ENCODE assay signal across 33 cellular contexts in genomic region chr19:50791594-50792245, GRCh38. TPM values are rescaled to one million over a fixed set of nuclear protein-coding genes. Genes with fewer than 3 reads are reported as not detected.
DNase-seq lines count a peak whose midpoint lies in the region; ATAC-seq and TF ChIP-seq lines count a peak whose summit lies in the region.
"Had no signal": no experiment of that assay in that cellular context is flagged by ENCODE, and none has a peak within 500 bp of the region (broad histone marks: within the 10 kb centered on the region; RNA-seq: fewer than 3 reads in every experiment).

No MANE protein-coding gene starts in this region.

- TF ChIP-seq CTCF in PC-3 (conservative IDR thresholded peaks at IDR 0.05; ENCODE audit: low read depth, low read length): no peak
- TF ChIP-seq CTCF in chondrocyte (IDR thresholded peaks at IDR 0.05): no peak

- peak; percentile 0 for ATAC-seq in stimulated activated naive CD8-positive, alpha-beta T cell treated with anti-CD3 and anti-CD28 coated beads, Interleukin-15, amount 100 ng/mL, for 72 hours
- no peak for ATAC-seq in stimulated activated naive CD8-positive, alpha-beta T cell treated with anti-CD3 and anti-CD28 coated beads, Interleukin-15, Interleukin-2, amounts not matched to agents 100 U/mL and 50 U/mL, for 24 hours
- 0 out of 2 replicates have a peak, but pooled peaks have one; percentile 2 for ATAC-seq in PC-3
- no peak for ATAC-seq in GM18519 (IDR thresholded peaks at IDR 0.05; ENCODE audit: low FRiP score, unreplicated experiment)
- ATAC-seq: esophagus mucosa, left lung, T-cell had no signal

- no peak overlapping the region for H3K27ac Mint-ChIP-seq in stimulated activated naive CD8-positive, alpha-beta T cell treated with anti-CD3 and anti-CD28 coated beads, Interleukin-15, amount 100 ng/mL, for 72 hours
- peak overlapping the region; percentile 41 for H3K27ac Mint-ChIP-seq in chondrocyte (ENCODE audit: unreplicated experiment)
- H3K27ac Mint-ChIP-seq: activated naive CD4-positive, alpha-beta T cell treated with anti-CD3 and anti-CD28 coated beads, Interleukin-2, amount 10 ng/mL, durations not matched to agents 7 days and 5 days; activated T-helper 1 cell treated with anti-CD3 and anti-CD28 coated beads, Interleukin-12 subunit alpha, Interleukin-12 subunit beta, Interleukin-2, Interleukin-4 antibody, amounts not matched to agents 30 ng/mL and 10 ng/mL and 1 ng/mL, durations not matched to agents 14 hours and 24 hours and 36 hours; dendritic cell treated with granulocyte-macrophage colony-stimulating factor and Interleukin-4, amounts not matched to agents 40 ng/mL and 50 ng/mL, for 4 days; memory B cell; T-cell had no signal

- peaks cover 13% of the 10 kb centered on the region for H4K20me1 ChIP-seq in PC-3 (ENCODE audit: low read length)

- no peaks in the 10 kb centered on the region for H3K9me3 Mint-ChIP-seq in stimulated activated naive CD8-positive, alpha-beta T cell treated with anti-CD3 and anti-CD28 coated beads, Interleukin-15, amount 100 ng/mL, for 72 hours
- no peaks in the 10 kb centered on the region for H3K9me3 Mint-ChIP-seq in chondrocyte (ENCODE audit: low read depth)
- H3K9me3 Mint-ChIP-seq: activated naive CD4-positive, alpha-beta T cell treated with anti-CD3 and anti-CD28 coated beads, Interleukin-2, amount 10 ng/mL, durations not matched to agents 7 days and 5 days; activated T-helper 1 cell treated with anti-CD3 and anti-CD28 coated beads, Interleukin-12 subunit alpha, Interleukin-12 subunit beta, Interleukin-2, Interleukin-4 antibody, amounts not matched to agents 30 ng/mL and 10 ng/mL and 1 ng/mL, durations not matched to agents 14 hours and 24 hours and 36 hours; dendritic cell treated with granulocyte-macrophage colony-stimulating factor and Interleukin-4, amounts not matched to agents 40 ng/mL and 50 ng/mL, for 4 days; memory B cell; T-cell had no signal

- H3K4me3 Mint-ChIP-seq in stimulated activated naive CD8-positive, alpha-beta T cell treated with anti-CD3 and anti-CD28 coated beads, Interleukin-15, amount 100 ng/mL, for 72 hours: no peak overlapping the region
- no peak overlapping the region for H3K4me3 Mint-ChIP-seq in chondrocyte (ENCODE audit: unreplicated experiment)
- H3K4me3 Mint-ChIP-seq: activated naive CD4-positive, alpha-beta T cell treated with anti-CD3 and anti-CD28 coated beads, Interleukin-2, amount 10 ng/mL, durations not matched to agents 7 days and 5 days; activated T-helper 1 cell treated with anti-CD3 and anti-CD28 coated beads, Interleukin-12 subunit alpha, Interleukin-12 subunit beta, Interleukin-2, Interleukin-4 antibody, amounts not matched to agents 30 ng/mL and 10 ng/mL and 1 ng/mL, durations not matched to agents 14 hours and 24 hours and 36 hours; dendritic cell treated with granulocyte-macrophage colony-stimulating factor and Interleukin-4, amounts not matched to agents 40 ng/mL and 50 ng/mL, for 4 days; memory B cell; T-cell had no signal

- peaks cover 1% of the 10 kb centered on the region; the same call in 1 of the 2 replicates for H3K36me3 ChIP-seq in PC-3 (ENCODE audit: low read depth, low read length)
- H3K36me3 ChIP-seq: adrenal gland had no signal

- H3K4me2 ChIP-seq in PC-3 (ENCODE audit: low read length): no peak overlapping the region

- H3K36me3 Mint-ChIP-seq in chondrocyte (ENCODE audit: low read depth): no peaks in the 10 kb centered on the region
- H3K36me3 Mint-ChIP-seq: memory B cell, T-cell had no signal

- H3K9me3 ChIP-seq in PC-3 (ENCODE audit: low read length): no peaks in the 10 kb centered on the region
- H3K9me3 ChIP-seq: adrenal gland, HAP-1, left lung, stomach, vagina had no signal

- H3K4me1 ChIP-seq in PC-3 (ENCODE audit: insufficient read depth, low read length): no peaks in the 10 kb centered on the region
- H3K4me1 ChIP-seq: adrenal gland, HAP-1, left lung, parathyroid adenoma, SJSA1 had no signal

- POLR2A ChIA-PET in PC-3 (lab: Charles Lee; ENCODE audit: unreplicated experiment): no interaction called here

- no TSS peak for BruUV-seq in PC-3 (replicated peaks; lab: Mats Ljungman, UMichigan)

- no peaks in the 10 kb centered on the region for H3K27me3 Mint-ChIP-seq in stimulated activated naive CD8-positive, alpha-beta T cell treated with anti-CD3 and anti-CD28 coated beads, Interleukin-15, amount 100 ng/mL, for 72 hours
- no peaks in the 10 kb centered on the region for H3K27me3 Mint-ChIP-seq in chondrocyte (ENCODE audit: low read depth)
- H3K27me3 Mint-ChIP-seq: activated naive CD4-positive, alpha-beta T cell treated with anti-CD3 and anti-CD28 coated beads, Interleukin-2, amount 10 ng/mL, durations not matched to agents 7 days and 5 days; T-cell had no signal

- no peaks in the 10 kb centered on the region for H3K27me3 ChIP-seq in PC-3 (ENCODE audit: low read length)
- H3K27me3 ChIP-seq: adrenal gland, left lung, SJSA1, vagina had no signal

- H3K4me3 ChIP-seq in PC-3 (ENCODE audit: low read length): no peak overlapping the region
- H3K4me3 ChIP-seq: adrenal gland, HAP-1, left lung, SJSA1, skin epidermis, stomach, vagina had no signal

- H2AFZ ChIP-seq in PC-3 (ENCODE audit: low read length): no peak overlapping the region
- H2AFZ ChIP-seq: parathyroid adenoma had no signal

- H3K79me2 ChIP-seq in PC-3 (ENCODE audit: low read length): no peaks in the 10 kb centered on the region
- H3K79me2 ChIP-seq: parathyroid adenoma had no signal

- H3K9ac ChIP-seq in PC-3 (ENCODE audit: low read length): no peak overlapping the region
- H3K9ac ChIP-seq: parathyroid adenoma had no signal

- intact Hi-C loops in PC-3 (cut with micrococcal nuclease): no loop called here

- no peak for DNase-seq in stimulated activated naive CD8-positive, alpha-beta T cell treated with anti-CD3 and anti-CD28 coated beads, Interleukin-15, amount 100 ng/mL, for 72 hours
- no peak for DNase-seq in stimulated activated naive CD8-positive, alpha-beta T cell treated with anti-CD3 and anti-CD28 coated beads, Interleukin-15, Interleukin-2, amounts not matched to agents 100 U/mL and 50 U/mL, for 24 hours
- DNase-seq in PC-3 (peak; percentile 23), chondrocyte (ENCODE audit: low spot score) (no peak), AG08396 (ENCODE audit: low spot score) (no peak), NAMALWA (ENCODE audit: low spot score) (no peak)
- DNase-seq: activated CD4-positive, alpha-beta T cell treated with anti-CD3 and anti-CD28 coated beads, Interleukin-2, amount 50 U/mL, for 48 hours; activated CD4-positive, CD25-positive, alpha-beta regulatory T cell treated with anti-CD3 and anti-CD28 coated beads, Interleukin-2, amount 50 U/mL, for 72 hours; activated naive CD4-positive, alpha-beta T cell treated with anti-CD3 and anti-CD28 coated beads, Interleukin-2, amount 10 ng/mL, durations not matched to agents 7 days and 5 days; adrenal gland; C1 segment of cervical spinal cord; central memory CD4-positive, alpha-beta T cell; left lung; NCI-H1417 treated with DMSO at 0.1 percent for 48 hours; NCI-H2081; NCI-H345; NCI-H69; retina; stomach; T-cell had no signal

- H3K27ac ChIP-seq in PC-3 (ENCODE audit: low read length): no peak overlapping the region
- H3K27ac ChIP-seq: adrenal gland, left lung, parathyroid adenoma, SJSA1, skin epidermis, stomach, vagina had no signal

- no peaks in the 10 kb centered on the region for H3F3A ChIP-seq in PC-3 (ENCODE audit: low read length, unreplicated experiment)

- CTCF ChIA-PET in PC-3 (lab: Charles Lee): no interaction called here

- no peaks in the 10 kb centered on the region for H3K9me2 ChIP-seq in PC-3 (replicated peaks; ENCODE audit: low read length)

- peaks cover 13% of the 10 kb centered on the region for H3K4me1 Mint-ChIP-seq in stimulated activated naive CD8-positive, alpha-beta T cell treated with anti-CD3 and anti-CD28 coated beads, Interleukin-15, amount 100 ng/mL, for 72 hours
- H3K4me1 Mint-ChIP-seq in chondrocyte (ENCODE audit: low read depth): no peaks in the 10 kb centered on the region

RNA-seq across cellular contexts. Expression of gene ACP4, which starts 1.5 kb away (rescaled TPM):
- total RNA-seq in PC-3 (2014; rRNA removed): not detected in 2 replicates
- total RNA-seq in chondrocyte: not detected in 3 replicates
- total RNA-seq: activated T-helper 1 cell treated with anti-CD3 and anti-CD28 coated beads, Interleukin-12 subunit alpha, Interleukin-12 subunit beta, Interleukin-2, Interleukin-4 antibody, amounts not matched to agents 30 ng/mL and 10 ng/mL and 1 ng/mL, durations not matched to agents 14 hours and 24 hours and 36 hours; adrenal gland; Daoy; esophagus mucosa; fibroblast of villous mesenchyme; left lung; RPMI7951; SJSA1; stomach; T-cell; vagina had no signal

RNA-seq across cellular contexts. Expression of gene GPR32, which starts 21.5 kb away (rescaled TPM):
- total RNA-seq in PC-3 (2014; rRNA removed) (not detected in 2 replicates), chondrocyte (not detected in 3 replicates)
- total RNA-seq: activated T-helper 1 cell treated with anti-CD3 and anti-CD28 coated beads, Interleukin-12 subunit alpha, Interleukin-12 subunit beta, Interleukin-2, Interleukin-4 antibody, amounts not matched to agents 30 ng/mL and 10 ng/mL and 1 ng/mL, durations not matched to agents 14 hours and 24 hours and 36 hours; adrenal gland; Daoy; esophagus mucosa; fibroblast of villous mesenchyme; left lung; RPMI7951; SJSA1; stomach; T-cell; vagina had no signal

RNA-seq across cellular contexts. Expression of gene KLK1, which starts 31.9 kb away (rescaled TPM):
- total RNA-seq in PC-3 (2014; rRNA removed) (not detected in 2 replicates), chondrocyte (not detected in 3 replicates)
- total RNA-seq: Daoy, fibroblast of villous mesenchyme, RPMI7951, SJSA1, vagina had no signal

RNA-seq across cellular contexts. Expression of gene KLK15, which starts 41.7 kb away (rescaled TPM):
- total RNA-seq in PC-3 (2014; rRNA removed): 1.3 TPM in 1 of 2 replicates, not detected in the other
- not detected in 3 replicates for total RNA-seq in chondrocyte
- total RNA-seq: activated T-helper 1 cell treated with anti-CD3 and anti-CD28 coated beads, Interleukin-12 subunit alpha, Interleukin-12 subunit beta, Interleukin-2, Interleukin-4 antibody, amounts not matched to agents 30 ng/mL and 10 ng/mL and 1 ng/mL, durations not matched to agents 14 hours and 24 hours and 36 hours; Daoy; esophagus mucosa; fibroblast of villous mesenchyme; left lung; RPMI7951; SJSA1; stomach; T-cell; vagina had no signal

Comparison
In these comparisons a context has a peak if more than half of its experiments do, and no peak if none do; other contexts are left out.
1. ATAC-seq: peak in stimulated activated naive CD8-positive, alpha-beta T cell treated with anti-CD3 and anti-CD28 coated beads, Interleukin-15, amount 100 ng/mL, for 72 hours (single experiment) and PC-3 (single experiment); none in stimulated activated naive CD8-positive, alpha-beta T cell treated with anti-CD3 and anti-CD28 coated beads, Interleukin-15, Interleukin-2, amounts not matched to agents 100 U/mL and 50 U/mL, for 24 hours (single experiment) and GM18519 (single experiment).